8 cellular contexts compared by ENCODE assay signal in genomic region chr4:122922877-122923511, GRCh38. TPM values are rescaled to one million over a fixed set of nuclear protein-coding genes. Genes with fewer than 3 reads are reported as not detected.
DNase-seq lines count a peak whose midpoint lies in the region; ATAC-seq and TF ChIP-seq lines count a peak whose summit lies in the region.

No MANE protein-coding gene starts in this region.

- intact Hi-C loops in activated CD4-positive, alpha-beta T cell treated with anti-CD3 and anti-CD28 coated beads for 36 hours (cut with DNase I, micrococcal nuclease) = loop anchor here (1.0 to 10.0 kb wide), 12 partner anchors 96 to 1098 kb away; partner anchors contain the start of genes BBS12 (in 2 of the 2), BLTP1 (in 1 of the 2), CCNA2 (in 1 of the 2) and FGF2 (in 1 of the 2)

- no peak overlapping the region for H3K4me3 Mint-ChIP-seq in activated CD4-positive, alpha-beta T cell treated with anti-CD3 and anti-CD28 coated beads for 36 hours

- peak; percentile 54 for TF ChIP-seq POLR2A in GM19099 (IDR thresholded peaks at IDR 0.05; ENCODE audit: extremely low read depth, insufficient read length, low read depth)

- no peaks in the 10 kb centered on the region for H3K27me3 ChIP-seq in layer of hippocampus (ENCODE audit: control insufficient read depth, insufficient read depth, low read length)

- H3K9me3 Mint-ChIP-seq in activated CD4-positive, alpha-beta T cell treated with anti-CD3 and anti-CD28 coated beads for 36 hours (ENCODE audit: low read depth) = no peaks in the 10 kb centered on the region

- H3K27ac ChIP-seq in cingulate gyrus (ENCODE audit: low read depth, low read length) = peak overlapping the region; percentile 62
- peak overlapping the region; percentile 66 for H3K27ac ChIP-seq in layer of hippocampus (ENCODE audit: low read depth, low read length)

- H3K27me3 Mint-ChIP-seq in activated CD4-positive, alpha-beta T cell treated with anti-CD3 and anti-CD28 coated beads for 36 hours = no peaks in the 10 kb centered on the region

- peak overlapping the region; percentile 87 for H3K27ac Mint-ChIP-seq in activated CD4-positive, alpha-beta T cell treated with anti-CD3 and anti-CD28 coated beads for 36 hours

- CTCF ChIA-PET in activated CD4-positive, alpha-beta T cell treated with anti-CD3 and anti-CD28 coated beads for 36 hours (lab: Charles Lee) = interaction anchor here (0.5 to 5.9 kb wide), 12 partner anchors 8 to 1741 kb away, joined by 3 to 29 read pairs (median 6); partner anchors contain the start of gene BBS12

- peaks cover 9% of the 10 kb centered on the region for H3K4me1 Mint-ChIP-seq in activated CD4-positive, alpha-beta T cell treated with anti-CD3 and anti-CD28 coated beads for 36 hours

- peak; percentile 92 for DNase-seq in AG20443 (ENCODE audit: low spot score)
- peak; percentile 51 for DNase-seq in NCI-H510A treated with DMSO at 0.1 percent for 48 hours (lab: John Stamatoyannopoulos, UW)
- peak; percentile 93 for DNase-seq in activated CD4-positive, alpha-beta T cell treated with anti-CD3 and anti-CD28 coated beads for 36 hours
- DNase-seq in stimulated activated CD4-positive, alpha-beta T cell treated with anti-CD3 and anti-CD28 coated beads, Interleukin-2, amount 100 ng/mL, for 24 hours = peak; percentile 87 to 88

- POLR2A ChIA-PET in activated CD4-positive, alpha-beta T cell treated with anti-CD3 and anti-CD28 coated beads for 36 hours (lab: Charles Lee) = interaction anchor here (0.7 kb wide), 1 partner anchor 274 kb away, joined by 4 read pairs; no protein-coding TSS in a partner anchor

- no peaks in the 10 kb centered on the region for H3K36me3 Mint-ChIP-seq in activated CD4-positive, alpha-beta T cell treated with anti-CD3 and anti-CD28 coated beads for 36 hours (ENCODE audit: low read depth)

- peak; percentile 93 for ATAC-seq in HG03378 (IDR thresholded peaks at IDR 0.05; ENCODE audit: unreplicated experiment)
- peak; percentile 98 for ATAC-seq in activated CD4-positive, alpha-beta T cell treated with anti-CD3 and anti-CD28 coated beads for 36 hours

RNA-seq across cellular contexts. Expression of gene NUDT6, which starts 0.6 kb away (rescaled TPM):
- total RNA-seq in activated CD4-positive, alpha-beta T cell treated with anti-CD3 and anti-CD28 coated beads for 36 hours = 1 to 10 TPM; 8.8 to 9.2 TPM

Comparison
In these comparisons a context has a peak if more than half of its experiments do, and no peak if none do; other contexts are left out.
1. Peak in every context shown above with its lines: DNase-seq, ATAC-seq and H3K27ac ChIP-seq.